8 cellular contexts compared by ENCODE assay signal in the genomic region with DNA sequence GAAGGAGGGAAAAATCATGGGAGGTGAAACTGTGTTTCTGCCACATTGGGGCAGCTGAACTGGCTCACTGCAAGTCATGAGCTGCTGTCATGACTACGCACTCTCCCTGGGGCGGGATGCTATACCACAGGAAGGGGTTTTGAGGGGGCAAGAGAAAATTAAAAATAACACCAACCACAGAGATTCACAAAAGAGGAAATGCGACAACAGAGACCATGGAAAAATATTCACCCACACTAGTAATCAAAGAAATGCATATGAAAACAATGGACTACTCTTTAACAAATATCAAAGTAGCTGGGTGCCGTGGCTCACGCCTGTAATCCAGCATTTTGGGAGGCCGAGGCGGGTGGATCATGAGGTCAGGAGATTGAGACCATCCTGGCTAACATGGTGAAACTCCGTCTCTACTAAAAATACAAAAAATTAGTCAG.
DNase-seq lines count a peak whose midpoint lies in the region; ATAC-seq and TF ChIP-seq lines count a peak whose summit lies in the region.

No MANE protein-coding gene starts in this region.

- DNase-seq in SIG-M5 (lab: John Stamatoyannopoulos, UW) = peak; percentile 60
- peak in 1 of 3 donors; percentile 37 for DNase-seq in mucosa of descending colon
- DNase-seq in H4 (ENCODE audit: low spot score) = no peak
- no peak for DNase-seq in NCI-H1694 treated with DMSO at 0.1 percent for 48 hours (lab: John Stamatoyannopoulos, UW)
- no peak for DNase-seq in COR-L47 (lab: John Stamatoyannopoulos, UW)
- DNase-seq in neural progenitor cell (ENCODE audit: low spot score) = no peak

- intact Hi-C loops in mucosa of descending colon (cut with DNase I, micrococcal nuclease) = no loop called here

- TF ChIP-seq CTCF in mucosa of descending colon (IDR thresholded peaks at IDR 0.05) (no peak), neural progenitor cell (IDR thresholded peaks at IDR 0.05) (no peak)

- peaks cover 4% of the 10 kb centered on the region for H3K27me3 Mint-ChIP-seq in neural progenitor cell (ENCODE audit: insufficient read depth, low read depth)

- no peaks in the 10 kb centered on the region for H3F3A ChIP-seq in neural progenitor cell (ENCODE audit: low read depth)

- H3K9me3 Mint-ChIP-seq in neural progenitor cell = peaks cover 8% of the 10 kb centered on the region

- H3K9ac ChIP-seq in neural progenitor cell = no peak overlapping the region

- H3K27me3 ChIP-seq in neural progenitor cell = no peaks in the 10 kb centered on the region

- no peaks in the 10 kb centered on the region for H4K20me1 ChIP-seq in neural progenitor cell (ENCODE audit: low read depth)

- no peaks in the 10 kb centered on the region for H3K36me3 Mint-ChIP-seq in neural progenitor cell

- H3K4me3 Mint-ChIP-seq in neural progenitor cell = no peak overlapping the region

- no peaks in the 10 kb centered on the region for H3K4me1 Mint-ChIP-seq in neural progenitor cell

- no peaks in the 10 kb centered on the region for H3K79me2 ChIP-seq in neural progenitor cell (ENCODE audit: low read depth)

- H3K4me3 ChIP-seq in mucosa of descending colon = no peak overlapping the region
- no peak overlapping the region for H3K4me3 ChIP-seq in neural progenitor cell

- no peak overlapping the region for H3K27ac Mint-ChIP-seq in neural progenitor cell

- H2AFZ ChIP-seq in neural progenitor cell (replicated peaks) = no peak overlapping the region

- no peak overlapping the region for H3K27ac ChIP-seq in neural progenitor cell

- H3K4me1 ChIP-seq in mucosa of descending colon (ENCODE audit: low read depth) (no peaks in the 10 kb centered on the region), neural progenitor cell (peaks cover 6% of the 10 kb centered on the region)

- H3K9me3 ChIP-seq in mucosa of descending colon (no peaks in the 10 kb centered on the region), neural progenitor cell (ENCODE audit: low read depth) (no peaks in the 10 kb centered on the region)

- peak; percentile 50 for ATAC-seq in GM18519 (IDR thresholded peaks at IDR 0.05; ENCODE audit: low FRiP score, unreplicated experiment)
- ATAC-seq in HG02884 (IDR thresholded peaks at IDR 0.05; ENCODE audit: unreplicated experiment) = peak; percentile 72
- peak; percentile 72 for ATAC-seq in mucosa of descending colon

- H3K4me2 ChIP-seq in neural progenitor cell = no peak overlapping the region

- H3K36me3 ChIP-seq in mucosa of descending colon (ENCODE audit: low read depth) (no peaks in the 10 kb centered on the region), neural progenitor cell (no peaks in the 10 kb centered on the region)
